ENCODE assay signal across 13 cellular contexts in the genomic region with DNA sequence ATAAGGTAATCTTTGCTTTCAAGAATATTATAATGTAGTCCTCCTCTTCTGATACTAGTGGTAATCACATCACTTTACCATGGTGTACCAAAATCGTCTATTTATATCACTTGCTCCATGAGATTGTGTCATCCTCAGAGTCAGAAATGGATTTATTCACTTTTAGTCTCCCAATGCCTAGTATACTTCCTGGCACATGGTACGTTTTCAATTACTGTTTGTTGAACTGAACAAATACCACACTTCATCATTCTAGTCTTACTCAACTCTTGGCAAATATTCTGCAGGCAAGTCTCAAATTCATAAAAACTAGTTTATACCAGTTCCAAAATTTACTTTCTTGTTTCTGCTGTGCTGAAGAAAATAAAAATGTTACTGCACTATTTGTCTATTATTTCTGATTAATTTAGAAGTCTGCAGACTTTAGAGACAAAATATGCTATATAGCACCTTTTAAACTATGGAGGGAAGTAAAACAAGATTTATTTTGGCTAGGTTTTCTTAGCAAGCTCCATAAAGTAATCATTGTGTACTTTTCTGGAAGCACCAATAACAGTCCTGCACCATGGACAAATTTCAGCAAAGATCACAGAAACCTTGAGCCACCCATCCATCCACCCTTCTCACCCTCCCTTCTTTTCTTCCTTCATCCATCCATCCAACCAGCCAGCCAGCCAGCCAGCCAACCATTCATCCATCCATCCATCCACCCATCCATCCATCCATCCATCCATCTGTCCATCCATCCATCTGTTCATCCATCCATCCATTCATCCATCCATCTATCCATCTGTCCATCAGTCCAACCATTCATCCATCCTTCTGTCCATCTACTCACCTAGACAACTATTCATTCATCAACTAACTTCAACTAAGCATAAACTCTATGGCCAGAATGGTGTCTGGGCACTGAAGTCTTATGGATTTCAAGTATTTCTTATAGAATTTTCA.
A peak's percentile ranks its signal among the peaks of the same experiment; 100 is the strongest.
DNase-seq lines count a peak whose midpoint lies in the region; ATAC-seq and TF ChIP-seq lines count a peak whose summit lies in the region.
"Had no signal": no experiment of that assay in that cellular context is flagged by ENCODE, and none has a peak within 500 bp of the region (broad histone marks: within the 10 kb centered on the region; RNA-seq: fewer than 3 reads in every experiment).

No MANE protein-coding gene starts in this region.

- no peaks in the 10 kb centered on the region for H3K9me2 ChIP-seq in SK-N-SH

- ATAC-seq in sciatic nerve (peak; percentile 92), GM19455 (IDR thresholded peaks at IDR 0.05; ENCODE audit: unreplicated experiment) (no peak)
- ATAC-seq: GM12878 had no signal

- peaks cover 4 to 5% of the 10 kb centered on the region in 2 experiments; a peak in 3 of 4 replicates for H3K4me1 ChIP-seq in SK-N-SH (ENCODE audit: control insufficient read depth in 1 of 2, insufficient read depth in 2 of 2, low read depth in 1 of 2, low read length in 1 of 2)

- WGBS in SK-N-SH (ENCODE audit: low lambda C conversion rate): 14% methylated on average over 2 of the region's 2 CpGs

- no peaks in the 10 kb centered on the region for H3K79me2 ChIP-seq in SK-N-SH (ENCODE audit: insufficient read depth)

- no peak overlapping the region for H3K9ac ChIP-seq in SK-N-SH

- CTCF ChIA-PET in SK-N-SH (lab: Yijun Ruan, JAX): no interaction called here

- peak overlapping the region; percentile 66 to 72; a peak in 3 of 4 replicates for H3K27ac ChIP-seq in SK-N-SH (ENCODE audit: low read depth in 2 of 2, low read length in 1 of 2)

- no peak for TF ChIP-seq RAD21 in SK-N-SH (IDR thresholded peaks at IDR 0.05; ENCODE audit: low read length)

- TF ChIP-seq EP300 in SK-N-SH (IDR thresholded peaks at IDR 0.05; ENCODE audit: borderline replicate concordance in 1 of 2, low read depth in 1 of 2, low read length in 1 of 2): peak; percentile 36 to 62; a peak in 2 of 4 replicates

- no peaks in the 10 kb centered on the region for H3K27me3 ChIP-seq in SK-N-SH (ENCODE audit: insufficient read depth)

- TF ChIP-seq CTCF in SK-N-SH (IDR thresholded peaks at IDR 0.05) (no peak), fibroblast of pulmonary artery (IDR thresholded peaks at IDR 0.05; ENCODE audit: low read length, missing control alignments) (no peak)

- intact Hi-C loops in sciatic nerve (cut with DNase I): no loop called here

- H3K36me3 ChIP-seq in SK-N-SH (replicated peaks in 1 of 2; ENCODE audit: control insufficient read depth in 1 of 2, insufficient read depth in 2 of 2, low read length in 1 of 2): no peaks in the 10 kb centered on the region

- no peaks in the 10 kb centered on the region for H4K20me1 ChIP-seq in SK-N-SH (ENCODE audit: insufficient read depth)

- no peak overlapping the region for H2AFZ ChIP-seq in SK-N-SH (ENCODE audit: low read depth)

- H3K4me2 ChIP-seq in SK-N-SH: peak overlapping the region; percentile 36; the same call in 1 of the 2 replicates

- H3K4me3 ChIP-seq in SK-N-SH (ENCODE audit: low read depth in 2 of 2, low read length in 1 of 2) (no peak overlapping the region), fibroblast of pulmonary artery (replicated peaks; ENCODE audit: low read depth, low read length) (no peak overlapping the region)
- H3K4me3 ChIP-seq: GM12878 had no signal

- no peaks in the 10 kb centered on the region for H3K9me3 ChIP-seq in SK-N-SH

- no peaks in the 10 kb centered on the region for H3F3A ChIP-seq in SK-N-SH (replicated peaks; ENCODE audit: insufficient read depth)

- DNase-seq in GM04503 (ENCODE audit: low read depth) (peak; percentile 90), SK-N-SH (no peak), fibroblast of pulmonary artery (ENCODE audit: low read depth) (peak; percentile 69), sciatic nerve (ENCODE audit: low spot score) (no peak), NCI-H1105 treated with DMSO at 0.1 percent for 48 hours (lab: John Stamatoyannopoulos, UW) (no peak)
- no peak for DNase-seq in stimulated activated CD4-positive, alpha-beta T cell treated with anti-CD3 and anti-CD28 coated beads, Interleukin-12 subunit alpha, Interleukin-12 subunit beta, amount 100 ng/mL, for 4 hours
- DNase-seq: activated CD4-positive, alpha-beta T cell treated with anti-CD3 and anti-CD28 coated beads, Interleukin-2, amount 50 U/mL, for 1 hour; activated gamma-delta T cell treated with Interleukin-2 at 50 U/mL for 16 hours; H7; NCI-H1694; T-helper 2 cell had no signal

- POLR2A ChIA-PET in SK-N-SH (lab: Yijun Ruan, JAX): no interaction called here

TF ChIP-seq in SK-N-SH, 30 proteins besides CTCF, POLR2A, EP300 and RAD21:
- TF ChIP-seq JUND (IDR thresholded peaks at IDR 0.05) (peak; percentile 59), GATA2 (CRISPR knock-in tag; IDR thresholded peaks at IDR 0.05) (no peak), SIN3A (IDR thresholded peaks at IDR 0.05; ENCODE audit: borderline replicate concordance, low read depth, low read length) (no peak), TCF12 (IDR thresholded peaks at IDR 0.05) (peak; percentile 90), TEAD4 (IDR thresholded peaks at IDR 0.05; ENCODE audit: borderline replicate concordance, insufficient read depth) (no peak), NFIC (IDR thresholded peaks at IDR 0.05; ENCODE audit: borderline replicate concordance) (peak; percentile 86), POLR2AphosphoS5 (IDR thresholded peaks at IDR 0.05; ENCODE audit: low read depth, low read length) (peak; percentile 44; the same call in 1 of the 2 replicates), FOSL2 (IDR thresholded peaks at IDR 0.05; ENCODE audit: borderline replicate concordance, low read depth) (peak; percentile 51; the same call in 1 of the 2 replicates), FOXJ3 (CRISPR knock-in tag; IDR thresholded peaks at IDR 0.05) (no peak)
- TF ChIP-seq, protein P1, sequence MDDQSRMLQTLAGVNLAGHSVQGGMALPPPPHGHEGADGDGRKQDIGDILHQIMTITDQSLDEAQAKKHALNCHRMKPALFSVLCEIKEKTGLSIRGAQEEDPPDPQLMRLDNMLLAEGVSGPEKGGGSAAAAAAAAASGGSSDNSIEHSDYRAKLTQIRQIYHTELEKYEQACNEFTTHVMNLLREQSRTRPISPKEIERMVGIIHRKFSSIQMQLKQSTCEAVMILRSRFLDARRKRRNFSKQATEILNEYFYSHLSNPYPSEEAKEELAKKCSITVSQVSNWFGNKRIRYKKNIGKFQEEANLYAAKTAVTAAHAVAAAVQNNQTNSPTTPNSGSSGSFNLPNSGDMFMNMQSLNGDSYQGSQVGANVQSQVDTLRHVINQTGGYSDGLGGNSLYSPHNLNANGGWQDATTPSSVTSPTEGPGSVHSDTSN (IDR thresholded peaks at IDR 0.05): peak; percentile 82
- TF ChIP-seq, protein P2, sequence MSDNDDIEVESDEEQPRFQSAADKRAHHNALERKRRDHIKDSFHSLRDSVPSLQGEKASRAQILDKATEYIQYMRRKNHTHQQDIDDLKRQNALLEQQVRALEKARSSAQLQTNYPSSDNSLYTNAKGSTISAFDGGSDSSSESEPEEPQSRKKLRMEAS (IDR thresholded peaks at IDR 0.05; ENCODE audit: low read depth): 0 out of 2 replicates have a peak, but pooled peaks have one; percentile 34

Comparison
In these comparisons a context has a peak if more than half of its experiments do, and no peak if none do; other contexts are left out.
1. DNase-seq: peak in GM04503 (single experiment) and fibroblast of pulmonary artery (single experiment); none in SK-N-SH (single experiment), sciatic nerve (single experiment), stimulated activated CD4-positive, alpha-beta T cell treated with anti-CD3 and anti-CD28 coated beads, Interleukin-12 subunit alpha, Interleukin-12 subunit beta, amount 100 ng/mL, for 4 hours (single experiment) and NCI-H1105 treated with DMSO at 0.1 percent for 48 hours (single experiment).